Comparison of ENCODE assay signal across 8 cellular contexts in the genomic region with DNA sequence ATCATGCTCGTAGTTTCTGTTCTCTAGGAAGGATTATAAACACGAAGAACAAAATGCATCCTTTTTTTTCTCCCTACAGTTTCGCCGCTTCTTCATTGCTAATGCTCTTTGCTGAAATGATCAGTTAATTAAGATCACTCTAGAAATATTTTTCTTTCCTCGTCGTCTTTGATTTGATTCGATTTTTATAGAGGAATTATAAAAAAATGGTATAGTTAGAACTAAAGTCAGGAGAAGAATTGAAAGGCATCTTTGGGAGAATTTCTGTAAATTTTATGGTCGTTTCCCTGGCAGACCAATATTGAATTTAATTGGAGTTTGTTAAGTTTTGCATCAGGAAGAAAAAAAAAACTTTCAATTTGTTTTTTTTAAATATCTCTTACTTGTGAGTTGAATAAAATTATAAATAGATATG. TPM values are rescaled to one million over a fixed set of nuclear protein-coding genes. Genes with fewer than 3 reads are reported as not detected.
DNase-seq lines count a peak whose midpoint lies in the region; ATAC-seq, FAIRE-seq and TF ChIP-seq lines count a peak whose summit lies in the region.

No MANE protein-coding gene starts in this region.

- H3K4me3 ChIP-seq in HepG2 (replicated peaks in 1 of 3; ENCODE audit: insufficient read depth in 1 of 3, low read depth in 2 of 3, low read length in 3 of 3) (peak overlapping the region in 2 of 3 experiments; percentile 65 to 71; a peak in 4 of 6 replicates), right lobe of liver (no peak overlapping the region), astrocyte (ENCODE audit: insufficient read depth, low read depth, low read length) (peak overlapping the region; percentile 60), upper lobe of right lung (peak overlapping the region; percentile 55)

- no TSS peak for BruUV-seq in HepG2 (replicated peaks; lab: Mats Ljungman, UMichigan)

- DNase-seq in HepG2 (ENCODE audit: low spot score) (no peak), right lobe of liver (no peak), astrocyte (ENCODE audit: low read depth) (no peak), mesothelial cell of epicardium (ENCODE audit: low spot score in 2 of 2, unreplicated experiment in 2 of 2) (no peak), upper lobe of right lung (no peak), NCI-H2196 (lab: John Stamatoyannopoulos, UW; ENCODE audit: unreplicated experiment) (no peak), erythroblast (lab: John Stamatoyannopoulos, UW) (no peak), HuH-7.5 (ENCODE audit: low spot score) (no peak)

- peak overlapping the region; percentile 76 for H3K4me2 ChIP-seq in HepG2 (ENCODE audit: low read depth, low read length)
- peak overlapping the region; percentile 80 for H3K4me2 ChIP-seq in astrocyte (ENCODE audit: low read length)

- H3K36me3 ChIP-seq in HepG2 (replicated peaks in 1 of 2; ENCODE audit: control insufficient read depth in 1 of 2, insufficient read depth in 2 of 2, low read length in 2 of 2), result no peaks in the 10 kb centered on the region
- H3K36me3 ChIP-seq in right lobe of liver, result no peaks in the 10 kb centered on the region
- no peaks in the 10 kb centered on the region for H3K36me3 ChIP-seq in astrocyte (ENCODE audit: insufficient read depth, low read length)
- no peaks in the 10 kb centered on the region for H3K36me3 ChIP-seq in upper lobe of right lung

- peak overlapping the region; percentile 44 for H2AFZ ChIP-seq in HepG2 (ENCODE audit: low read length)
- no peak overlapping the region for H2AFZ ChIP-seq in astrocyte (ENCODE audit: low read depth, low read length)

- POLR2A ChIA-PET in HepG2 (lab: Yijun Ruan, JAX), result no interaction called here

- H3K27ac Mint-ChIP-seq in astrocyte (ENCODE audit: unreplicated experiment) (peak overlapping the region; percentile 67), mesothelial cell of epicardium (peak overlapping the region; percentile 85)

- H3K27me3 ChIP-seq in HepG2 (ENCODE audit: control insufficient read depth in 1 of 2, insufficient read depth in 2 of 2, low read length in 2 of 2) (peaks cover 2 to 26% of the 10 kb centered on the region in 2 experiments; a peak in 4 of 5 replicates), right lobe of liver (peaks cover 28 to 62% of the 10 kb centered on the region in 2 donors), astrocyte (ENCODE audit: insufficient read depth, low read length) (peaks cover 83% of the 10 kb centered on the region), upper lobe of right lung (peaks cover 97% of the 10 kb centered on the region)

- ATAC-seq in HepG2 (no peak), right lobe of liver (no peak), upper lobe of right lung (no peak)

- FAIRE-seq in HepG2 (lab: Jason Lieb, UNC) (no peak), astrocyte (lab: Jason Lieb, UNC) (no peak)

- CTCF ChIA-PET in HepG2 (lab: Yijun Ruan, JAX; ENCODE audit: low intra/inter-chr PET ratio, low total read pairs), result no interaction called here

- TF ChIP-seq EP300 in HepG2 (IDR thresholded peaks at IDR 0.05; ENCODE audit: low read depth in 2 of 2, low read length in 2 of 2) (no peak), HepG2 (CRISPR knock-in tag; IDR thresholded peaks at IDR 0.05; ENCODE audit: borderline replicate concordance) (no peak)

- H3K36me3 Mint-ChIP-seq in astrocyte (ENCODE audit: low read depth, unreplicated experiment), result peaks cover 4% of the 10 kb centered on the region
- no peaks in the 10 kb centered on the region for H3K36me3 Mint-ChIP-seq in mesothelial cell of epicardium

- in situ Hi-C loops in HepG2 (cut with HindIII; ENCODE audit: extremely low pct_ligation_motif_present, low pct_unique_long_range_greater_than_20kb), result loop anchor here (5.0 kb wide), 2 partner anchors 693 to 818 kb away; no protein-coding TSS in a partner anchor

- no peak for TF ChIP-seq CTCF in HepG2 (CRISPR knock-in tag; IDR thresholded peaks at IDR 0.05)
- TF ChIP-seq CTCF in right lobe of liver (IDR thresholded peaks at IDR 0.05), result no peak
- no peak for TF ChIP-seq CTCF in astrocyte (IDR thresholded peaks at IDR 0.05; ENCODE audit: insufficient read depth, low read depth, low read length)
- no peak for TF ChIP-seq CTCF in mesothelial cell of epicardium (IDR thresholded peaks at IDR 0.05; ENCODE audit: unreplicated experiment)
- TF ChIP-seq CTCF in upper lobe of right lung (IDR thresholded peaks at IDR 0.05), result no peak

- H3K4me1 Mint-ChIP-seq in astrocyte (ENCODE audit: low read depth, unreplicated experiment), result peaks cover 5% of the 10 kb centered on the region
- H3K4me1 Mint-ChIP-seq in mesothelial cell of epicardium, result peaks cover 25% of the 10 kb centered on the region

- TF ChIP-seq POLR2A in HepG2 (IDR thresholded peaks at IDR 0.05; ENCODE audit: insufficient read depth in 1 of 2, low read depth in 2 of 2, low read length in 2 of 2) (no peak), right lobe of liver (IDR thresholded peaks at IDR 0.05) (no peak), erythroblast (IDR thresholded peaks at IDR 0.05; ENCODE audit: low read length) (no peak)

- H3K79me2 ChIP-seq in HepG2 (ENCODE audit: insufficient read depth, low read length) (no peaks in the 10 kb centered on the region), astrocyte (ENCODE audit: insufficient read depth, low read length) (no peaks in the 10 kb centered on the region)

- no peak for TF ChIP-seq RAD21 in HepG2 (CRISPR knock-in tag; IDR thresholded peaks at IDR 0.05)

- H3K9me3 ChIP-seq in HepG2 (ENCODE audit: low read length), result no peaks in the 10 kb centered on the region
- H3K9me3 ChIP-seq in right lobe of liver, result no peaks in the 10 kb centered on the region
- H3K9me3 ChIP-seq in astrocyte (ENCODE audit: insufficient read depth, low read depth, low read length), result no peaks in the 10 kb centered on the region
- H3K9me3 ChIP-seq in upper lobe of right lung, result no peaks in the 10 kb centered on the region

- WGBS in HepG2 (ENCODE audit: low lambda C conversion rate), result 41% methylated on average over 8 of the region's 8 CpGs
- WGBS in right lobe of liver (ENCODE audit: insufficient coverage, low coverage, low lambda C conversion rate, missing lambda C conversion rate), result 4% methylated on average over 8 of the region's 8 CpGs

- H3K27ac ChIP-seq in HepG2 (ENCODE audit: extremely low read length, insufficient read depth, low read length) (no peak overlapping the region), right lobe of liver (no peak overlapping the region), astrocyte (ENCODE audit: low read depth, low read length) (no peak overlapping the region), upper lobe of right lung (no peak overlapping the region)

- intact Hi-C loops in HepG2 (cut with micrococcal nuclease; ENCODE audit: unreplicated experiment), result loop anchor here (5.0 to 10.0 kb wide), 3 partner anchors 63 to 468 kb away; partner anchors contain the start of gene RAB28
- intact Hi-C loops in right lobe of liver (cut with DNase I), result loop anchor here (5.0 to 10.0 kb wide), 2 partner anchors 693 to 701 kb away; no protein-coding TSS in a partner anchor
- intact Hi-C loops in upper lobe of right lung (cut with DNase I), result no loop called here

- no peak overlapping the region for H3K9ac ChIP-seq in HepG2 (ENCODE audit: insufficient read depth, low read depth, low read length)
- H3K9ac ChIP-seq in astrocyte (ENCODE audit: low read length), result no peak overlapping the region

- peaks cover 28% of the 10 kb centered on the region for H3K4me1 ChIP-seq in HepG2 (ENCODE audit: insufficient read depth, low read length)
- H3K4me1 ChIP-seq in right lobe of liver, result peaks cover 0 to 21% (median 6%) of the 10 kb centered on the region in 4 donors
- H3K4me1 ChIP-seq in astrocyte (ENCODE audit: insufficient read depth, low read length), result peaks cover 9% of the 10 kb centered on the region
- H3K4me1 ChIP-seq in upper lobe of right lung, result peaks cover 42% of the 10 kb centered on the region

- H3K4me3 Mint-ChIP-seq in astrocyte (ENCODE audit: unreplicated experiment), result peak overlapping the region; percentile 92
- H3K4me3 Mint-ChIP-seq in mesothelial cell of epicardium, result peak overlapping the region; percentile 90

- H3K9me3 Mint-ChIP-seq in astrocyte (ENCODE audit: unreplicated experiment) (peaks cover 3% of the 10 kb centered on the region), mesothelial cell of epicardium (no peaks in the 10 kb centered on the region)

- H3K27me3 Mint-ChIP-seq in astrocyte (ENCODE audit: low read depth, unreplicated experiment) (peaks cover 18% of the 10 kb centered on the region), mesothelial cell of epicardium (ENCODE audit: low read depth) (peaks cover 88% of the 10 kb centered on the region)

- H4K20me1 ChIP-seq in HepG2 (ENCODE audit: insufficient read depth, low read length) (no peaks in the 10 kb centered on the region), astrocyte (ENCODE audit: insufficient read depth, low read length) (peaks cover 21% of the 10 kb centered on the region)

RNA-seq across cellular contexts. Expression of gene NKX3-2, which starts 1.1 kb away (rescaled TPM):
- total RNA-seq in HepG2 (2016; rRNA removed; fragmentation: Illumina TruSeq; extraction: Trizol) (0.07 and 0.13 TPM in 2 replicates), right lobe of liver (not detected), astrocyte (5.2 and 5.9 TPM in 2 replicates), mesothelial cell of epicardium (1.3 to 1.4 TPM (median 1.3 TPM) in 3 replicates), upper lobe of right lung (not detected)
- not detected in 2 replicates for total RNA-seq in HepG2 (2016; cell fraction: cytosol; rRNA removed; fragmentation: Illumina TruSeq; extraction: Trizol; ENCODE audit: low read depth)
- total RNA-seq in HepG2 (2016; cell fraction: insoluble cytoplasmic fraction; rRNA removed; fragmentation: Illumina TruSeq; extraction: Trizol), result 0.22 TPM in 1 of 2 replicates, not detected in the other
- total RNA-seq in HepG2 (2016; cell fraction: membrane; rRNA removed; fragmentation: Illumina TruSeq; extraction: Trizol), result 0.06 and 0.07 TPM in 2 replicates
- 0.16 TPM in 1 of 2 replicates, not detected in the other for total RNA-seq in HepG2 (2016; cell fraction: nucleus; rRNA removed; fragmentation: Illumina TruSeq; extraction: Trizol)
- polyA plus RNA-seq in HepG2 (2011; rRNA removed), result 0.07 and 0.12 TPM in 2 replicates
- polyA plus RNA-seq in HepG2 (2011; cell fraction: cytosol; rRNA removed), result 0.05 and 0.08 TPM in 2 replicates
- 0.29 and 0.33 TPM in 2 replicates for polyA plus RNA-seq in HepG2 (2011; cell fraction: nucleus; rRNA removed)
- 0.04 and 0.07 TPM in 2 replicates for polyA plus RNA-seq in HepG2 (2012)
- not detected in 2 replicates for polyA plus RNA-seq in HepG2 (2016; cell fraction: cytosol; fragmentation: Illumina TruSeq; extraction: Trizol; ENCODE audit: low read depth)
- not detected in 2 replicates for polyA plus RNA-seq in HepG2 (2016; cell fraction: insoluble cytoplasmic fraction; fragmentation: Illumina TruSeq; extraction: Trizol; ENCODE audit: low read depth)
- polyA plus RNA-seq in HepG2 (2016; cell fraction: membrane; fragmentation: Illumina TruSeq; extraction: Trizol; ENCODE audit: low read depth), result not detected in 2 replicates
- polyA plus RNA-seq in HepG2 (2016; cell fraction: nucleus; fragmentation: Illumina TruSeq; extraction: Trizol; ENCODE audit: insufficient read depth, low read depth), result 0.27 TPM in 1 of 2 replicates, not detected in the other
- polyA minus RNA-seq in HepG2 (2011; rRNA and poly(A)+ RNA removed; ENCODE audit: low replicate concordance), result 0.05 and 0.18 TPM in 2 replicates
- polyA minus RNA-seq in HepG2 (2011; cell fraction: cytosol; rRNA and poly(A)+ RNA removed), result not detected in 2 replicates
- 0.13 TPM in 1 of 2 replicates, not detected in the other for polyA minus RNA-seq in HepG2 (2011; cell fraction: nucleus; rRNA and poly(A)+ RNA removed)

Comparison
In these comparisons a context has a peak if more than half of its experiments do, and no peak if none do; other contexts are left out.
1. H3K4me3 ChIP-seq: peak in HepG2 (2 of 3), astrocyte (single experiment) and upper lobe of right lung (single experiment); none in right lobe of liver (0 of 3).